ENCODE assay signal across 9 cellular contexts in genomic region chr19:4814625-4815425, GRCh38. TPM values are rescaled to one million over a fixed set of nuclear protein-coding genes. Genes with fewer than 3 reads are reported as not detected.
DNase-seq lines count a peak whose midpoint lies in the region; ATAC-seq and TF ChIP-seq lines count a peak whose summit lies in the region.
"Had no signal": no experiment of that assay in that cellular context is flagged by ENCODE, and none has a peak within 500 bp of the region (broad histone marks: within the 10 kb centered on the region; RNA-seq: fewer than 3 reads in every experiment).

No MANE protein-coding gene starts in this region.

- peak overlapping the region; percentile 98 for H3K27ac ChIP-seq in foreskin keratinocyte

- H3K4me1 ChIP-seq in foreskin keratinocyte: peaks cover 6% of the 10 kb centered on the region

- H3K4me1 Mint-ChIP-seq in stimulated activated naive CD8-positive, alpha-beta T cell treated with anti-CD3 and anti-CD28 coated beads, Interleukin-15, Interleukin-2, amounts not matched to agents 100 ng/mL and 50 ng/mL, for 24 hours (ENCODE audit: low read depth): peaks cover 28% of the 10 kb centered on the region
- peaks cover 2% of the 10 kb centered on the region; the same call in 1 of the 2 replicates for H3K4me1 Mint-ChIP-seq in WTC11

- no peaks in the 10 kb centered on the region for H3K9me3 Mint-ChIP-seq in stimulated activated naive CD8-positive, alpha-beta T cell treated with anti-CD3 and anti-CD28 coated beads, Interleukin-15, Interleukin-2, amounts not matched to agents 100 ng/mL and 50 ng/mL, for 24 hours
- H3K9me3 Mint-ChIP-seq in WTC11: peaks cover 8% of the 10 kb centered on the region

- CTCF ChIA-PET in WTC11 (lab: Charles Lee): interaction anchor here (0.8 to 1.8 kb wide), 3 partner anchors 23 to 37 kb away, joined by 3 to 9 read pairs (median 3); partner anchors contain the start of gene FEM1A

- H3K4me3 Mint-ChIP-seq in stimulated activated naive CD8-positive, alpha-beta T cell treated with anti-CD3 and anti-CD28 coated beads, Interleukin-15, Interleukin-2, amounts not matched to agents 100 ng/mL and 50 ng/mL, for 24 hours: peak overlapping the region; percentile 71
- peak overlapping the region; percentile 58; the same call in 1 of the 2 replicates for H3K4me3 Mint-ChIP-seq in WTC11

- TF ChIP-seq CTCF in WTC11 (IDR thresholded peaks at IDR 0.05) (no peak), foreskin keratinocyte (conservative IDR thresholded peaks at IDR 0.05) (no peak)

- peaks cover 21% of the 10 kb centered on the region for H3K36me3 Mint-ChIP-seq in stimulated activated naive CD8-positive, alpha-beta T cell treated with anti-CD3 and anti-CD28 coated beads, Interleukin-15, Interleukin-2, amounts not matched to agents 100 ng/mL and 50 ng/mL, for 24 hours (ENCODE audit: low read depth)
- no peaks in the 10 kb centered on the region for H3K36me3 Mint-ChIP-seq in WTC11

- no peaks in the 10 kb centered on the region for H3K27me3 ChIP-seq in foreskin keratinocyte

- DNase-seq in stimulated activated naive CD8-positive, alpha-beta T cell treated with anti-CD3 and anti-CD28 coated beads, Interleukin-15, Interleukin-2, amounts not matched to agents 100 U/mL and 50 U/mL, for 24 hours: no peak
- DNase-seq in WTC11 (ENCODE audit: low spot score) (no peak), foreskin keratinocyte (no peak), mesenteric fat pad (ENCODE audit: low spot score) (no peak), NAMALWA (ENCODE audit: low spot score) (no peak), DMS153 (lab: John Stamatoyannopoulos, UW) (no peak)

- peak overlapping the region; percentile 69 for H3K27ac Mint-ChIP-seq in stimulated activated naive CD8-positive, alpha-beta T cell treated with anti-CD3 and anti-CD28 coated beads, Interleukin-15, Interleukin-2, amounts not matched to agents 100 ng/mL and 50 ng/mL, for 24 hours
- H3K27ac Mint-ChIP-seq in WTC11: no peak overlapping the region

- H3K27me3 Mint-ChIP-seq in stimulated activated naive CD8-positive, alpha-beta T cell treated with anti-CD3 and anti-CD28 coated beads, Interleukin-15, Interleukin-2, amounts not matched to agents 100 ng/mL and 50 ng/mL, for 24 hours: no peaks in the 10 kb centered on the region
- peaks cover 27% of the 10 kb centered on the region for H3K27me3 Mint-ChIP-seq in WTC11 (ENCODE audit: low read depth)

- no peak for ATAC-seq in stimulated activated naive CD8-positive, alpha-beta T cell treated with anti-CD3 and anti-CD28 coated beads, Interleukin-15, Interleukin-2, amounts not matched to agents 100 U/mL and 50 U/mL, for 24 hours
- no peak for ATAC-seq in WTC11
- ATAC-seq in foreskin keratinocyte: no peak
- ATAC-seq in HG02884 (IDR thresholded peaks at IDR 0.05; ENCODE audit: unreplicated experiment): no peak

- POLR2A ChIA-PET in WTC11 (lab: Charles Lee): no interaction called here

TF ChIP-seq in WTC11, 78 proteins besides CTCF, POLR2A, EP300 and RAD21:
- no peak for TF ChIP-seq ELF4 (CRISPR knock-in tag; IDR thresholded peaks at IDR 0.05; ENCODE audit: low read depth)
- no peak for TF ChIP-seq NFATC4 (CRISPR knock-in tag; IDR thresholded peaks at IDR 0.05)
- TF ChIP-seq GABPB1 (CRISPR knock-in tag; IDR thresholded peaks at IDR 0.05): no peak
- TF ChIP-seq TEAD1 (CRISPR knock-in tag; IDR thresholded peaks at IDR 0.05): no peak
- TF ChIP-seq NFE2L1 (CRISPR knock-in tag; IDR thresholded peaks at IDR 0.05): no peak
- TF ChIP-seq ZNF512 (CRISPR knock-in tag; IDR thresholded peaks at IDR 0.05; ENCODE audit: borderline replicate concordance): 0 out of 2 replicates have a peak, but pooled peaks have one; percentile 40
- TF ChIP-seq ZNF121 (CRISPR knock-in tag; IDR thresholded peaks at IDR 0.05): no peak
- TF ChIP-seq AFF4 (CRISPR knock-in tag; IDR thresholded peaks at IDR 0.05; ENCODE audit: borderline replicate concordance): no peak
- TF ChIP-seq OVOL2 (CRISPR knock-in tag; IDR thresholded peaks at IDR 0.05; ENCODE audit: borderline replicate concordance): no peak

RNA-seq across cellular contexts. Expression of gene TICAM1, which starts 16.7 kb away (rescaled TPM):
- 0.61 to 1.4 TPM (median 1.2 TPM) in 3 replicates for total RNA-seq in WTC11 (2021)
- total RNA-seq in foreskin keratinocyte: 14.6 and 16.6 TPM in 2 replicates
- 24.4 and 26.4 TPM in 2 replicates for polyA plus RNA-seq in foreskin keratinocyte
- 13.6 TPM for total RNA-seq in mesenteric fat pad
- total RNA-seq: G401 had no signal

RNA-seq across cellular contexts. Expression of gene FEM1A, which starts 23.3 kb away (rescaled TPM):
- total RNA-seq in WTC11 (2021): 15.7 to 16.1 TPM (median 15.8 TPM) in 3 replicates
- total RNA-seq in foreskin keratinocyte: 11.5 and 12.8 TPM in 2 replicates
- polyA plus RNA-seq in foreskin keratinocyte: 4.5 and 5.9 TPM in 2 replicates
- 10.9 TPM for total RNA-seq in mesenteric fat pad

RNA-seq across cellular contexts. Expression of gene PLIN3, which starts 52.6 kb away (rescaled TPM):
- total RNA-seq in WTC11 (2021) (61.3 to 72.1 TPM (median 71.2 TPM) in 3 replicates), foreskin keratinocyte (100 and 116 TPM in 2 replicates), mesenteric fat pad (95.7 TPM)
- polyA plus RNA-seq in foreskin keratinocyte: 105 and 115 TPM in 2 replicates
